9 cellular contexts compared by ENCODE assay signal in genomic region chr14:81565441-81566290, GRCh38. TPM values are rescaled to one million over a fixed set of nuclear protein-coding genes. Genes with fewer than 3 reads are reported as not detected.
DNase-seq lines count a peak whose midpoint lies in the region; ATAC-seq, FAIRE-seq and TF ChIP-seq lines count a peak whose summit lies in the region.
"Had no signal": no experiment of that assay in that cellular context is flagged by ENCODE, and none has a peak within 500 bp of the region (broad histone marks: within the 10 kb centered on the region; RNA-seq: fewer than 3 reads in every experiment).

No MANE protein-coding gene starts in this region.

- ATAC-seq in GM19324 (IDR thresholded peaks at IDR 0.05; ENCODE audit: low FRiP score, unreplicated experiment) (peak; percentile 73), HG03378 (IDR thresholded peaks at IDR 0.05; ENCODE audit: unreplicated experiment) (peak; percentile 80)

- H3K4me2 ChIP-seq in DOHH2 (ENCODE audit: low read length) = no peak overlapping the region

- H3K4me1 ChIP-seq in DOHH2 (ENCODE audit: control insufficient read depth, low read length) = no peaks in the 10 kb centered on the region
- H3K4me1 ChIP-seq in small intestine (ENCODE audit: control insufficient read depth in 2 of 2, insufficient read depth in 1 of 2, low read depth in 1 of 2, low read length in 1 of 2) = no peaks in the 10 kb centered on the region

- H3K4me3 ChIP-seq in DOHH2 (ENCODE audit: low read length) (no peak overlapping the region), small intestine (ENCODE audit: low read depth in 1 of 2, low read length in 2 of 2) (no peak overlapping the region)

- FAIRE-seq in frontal cortex (lab: Jason Lieb, UNC) (peak; percentile 26), small intestine (lab: Jason Lieb, UNC) (no peak)

- no peaks in the 10 kb centered on the region for H3K9me2 ChIP-seq in DOHH2 (replicated peaks; ENCODE audit: control insufficient read depth, low read length)

- 37 to 43% (median 41%) methylated on average over 7 of the region's 7 CpGs for WGBS in small intestine, 3 donors

- H3F3A ChIP-seq in DOHH2 (ENCODE audit: control insufficient read depth, insufficient read depth) = no peaks in the 10 kb centered on the region

- H3K27ac ChIP-seq in DOHH2 (ENCODE audit: low read depth, low read length) = no peak overlapping the region
- no peak overlapping the region for H3K27ac ChIP-seq in small intestine (ENCODE audit: low read depth in 1 of 2, low read length in 1 of 2)

- no peaks in the 10 kb centered on the region for H3K79me2 ChIP-seq in DOHH2 (ENCODE audit: control insufficient read depth, low read length)

- H3K27me3 ChIP-seq in DOHH2 (ENCODE audit: control insufficient read depth, low read length) (no peaks in the 10 kb centered on the region), small intestine (ENCODE audit: control insufficient read depth in 2 of 2, insufficient read depth in 2 of 2, low read length in 2 of 2) (peaks cover 0 to 2% of the 10 kb centered on the region in 2 donors)

- no peaks in the 10 kb centered on the region for H3K9me3 ChIP-seq in DOHH2 (ENCODE audit: control insufficient read depth, insufficient read depth, low read length)
- no peaks in the 10 kb centered on the region for H3K9me3 ChIP-seq in small intestine (ENCODE audit: control insufficient read depth, low read depth)

- no peaks in the 10 kb centered on the region for H4K20me1 ChIP-seq in DOHH2 (ENCODE audit: control insufficient read depth, insufficient read depth, low read depth, low read length)

- no peaks in the 10 kb centered on the region for H3K36me3 ChIP-seq in DOHH2 (ENCODE audit: control insufficient read depth, low read length)
- no peaks in the 10 kb centered on the region for H3K36me3 ChIP-seq in small intestine (ENCODE audit: control insufficient read depth in 2 of 2, insufficient read depth in 2 of 2, low read length in 2 of 2)

- peak; percentile 45 for DNase-seq in SK-N-DZ (ENCODE audit: low spot score)
- peak; percentile 10 to 44 for DNase-seq in frontal cortex (ENCODE audit: low spot score in 2 of 2)
- peak; percentile 35 for DNase-seq in small intestine
- no peak for DNase-seq in NK-92 (lab: John Stamatoyannopoulos, UW; ENCODE audit: unreplicated experiment)
- no peak for DNase-seq in activated CD8-positive, alpha-beta memory T cell treated with anti-CD3 and anti-CD28 coated beads, Interleukin-2, amount 50 U/mL, for 48 hours
- DNase-seq: naive B cell had no signal

- peak; percentile 62 for TF ChIP-seq CTCF in DOHH2 (IDR thresholded peaks at IDR 0.05; ENCODE audit: low read depth, low read length, poor library complexity, severe bottlenecking)

RNA-seq across cellular contexts. Expression of gene SEL1L, which starts 32.0 kb away (rescaled TPM):
- 18.2 and 21.1 TPM in 2 replicates for polyA plus RNA-seq in SK-N-DZ (2014; cell fraction: cytosol; rRNA removed)
- 12.9 and 13.3 TPM in 2 replicates for polyA plus RNA-seq in SK-N-DZ (2014; cell fraction: nucleus; rRNA removed)
- total RNA-seq in frontal cortex = 64.0 TPM
- 10 to 100 TPM in 1 of 3 donors, 1 to 10 TPM in 2; 7.4 to 22.3 (median 8.6) TPM for polyA plus RNA-seq in small intestine

Comparison
In these comparisons a context has a peak if more than half of its experiments do, and no peak if none do; other contexts are left out.
1. DNase-seq: peak in SK-N-DZ (single experiment), frontal cortex (2 of 2) and small intestine (single experiment); none in NK-92 (single experiment) and activated CD8-positive, alpha-beta memory T cell treated with anti-CD3 and anti-CD28 coated beads, Interleukin-2, amount 50 U/mL, for 48 hours (single experiment).